11 cellular contexts compared by ENCODE assay signal in the genomic region with DNA sequence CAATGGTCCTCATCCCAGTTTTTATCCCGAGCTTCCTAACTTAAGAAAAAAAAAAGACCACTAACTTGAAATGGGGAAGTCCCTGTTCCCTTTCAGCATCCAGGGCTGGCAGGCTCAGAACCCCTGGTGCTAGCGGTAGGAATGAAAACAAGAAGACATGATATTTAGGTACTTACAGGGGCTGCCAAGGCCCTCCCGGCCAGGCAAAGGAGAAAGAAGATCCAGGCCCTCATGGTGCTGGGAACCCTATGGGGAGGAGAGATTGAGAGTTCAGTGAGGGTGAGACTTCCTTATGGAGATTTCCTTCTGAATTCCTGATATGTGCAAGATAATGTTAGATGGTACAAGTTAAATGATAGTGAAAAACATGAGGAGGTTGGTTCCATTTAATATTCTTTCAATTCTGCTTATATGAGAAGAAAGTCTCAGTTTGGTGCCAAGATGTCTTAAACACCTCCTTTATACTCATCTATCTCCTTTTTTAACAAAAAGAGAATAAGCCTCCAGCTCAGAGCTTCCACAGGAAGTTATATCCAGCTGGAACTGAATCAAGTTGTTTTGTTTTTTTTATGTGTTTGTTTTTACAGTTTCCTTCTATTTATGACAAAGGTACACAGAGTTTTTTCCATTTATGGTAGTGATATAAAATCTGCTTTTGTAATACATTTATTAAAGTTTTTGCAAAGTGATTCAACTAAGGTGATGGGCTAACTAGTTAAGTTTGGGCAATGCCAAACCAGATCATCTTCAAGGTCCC. TPM values are rescaled to one million over a fixed set of nuclear protein-coding genes. Genes with fewer than 3 reads are reported as not detected.
DNase-seq lines count a peak whose midpoint lies in the region; ATAC-seq and TF ChIP-seq lines count a peak whose summit lies in the region.
"Had no signal": no experiment of that assay in that cellular context is flagged by ENCODE, and none has a peak within 500 bp of the region (broad histone marks: within the 10 kb centered on the region; RNA-seq: fewer than 3 reads in every experiment).

No MANE protein-coding gene starts in this region.

- H3K27ac ChIP-seq in heart right ventricle (peak overlapping the region; percentile 81 to 95 (median 88)), coronary artery (peak overlapping the region; percentile 95 to 97), upper lobe of right lung (peak overlapping the region; percentile 79)

- peaks cover 72% of the 10 kb centered on the region for H3K4me1 Mint-ChIP-seq in mesothelial cell of epicardium
- H3K4me1 Mint-ChIP-seq in activated CD4-positive, alpha-beta memory T cell treated with anti-CD3 and anti-CD28 coated beads, Interleukin-2, amount 10 ng/mL, durations not matched to agents 7 days and 5 days: peaks cover 3% of the 10 kb centered on the region

- no peak overlapping the region for H3K4me3 Mint-ChIP-seq in mesothelial cell of epicardium
- H3K4me3 Mint-ChIP-seq in activated CD4-positive, alpha-beta memory T cell treated with anti-CD3 and anti-CD28 coated beads, Interleukin-2, amount 10 ng/mL, durations not matched to agents 7 days and 5 days: no peak overlapping the region

- H3K36me3 ChIP-seq in heart right ventricle: peaks cover 0 to 59% (median 9%) of the 10 kb centered on the region in 9 donors
- H3K36me3 ChIP-seq in upper lobe of right lung: peaks cover 38% of the 10 kb centered on the region

- 39 to 56% methylated on average over 3 of the region's 3 CpGs for WGBS in heart right ventricle, 2 donors

- H3K27me3 Mint-ChIP-seq in mesothelial cell of epicardium (ENCODE audit: low read depth): no peaks in the 10 kb centered on the region
- peaks cover 7% of the 10 kb centered on the region for H3K27me3 Mint-ChIP-seq in activated CD4-positive, alpha-beta memory T cell treated with anti-CD3 and anti-CD28 coated beads, Interleukin-2, amount 10 ng/mL, durations not matched to agents 7 days and 5 days

- no peaks in the 10 kb centered on the region for H3K9me3 ChIP-seq in heart right ventricle
- no peaks in the 10 kb centered on the region for H3K9me3 ChIP-seq in upper lobe of right lung

- DNase-seq in heart right ventricle (no peak), cardiac septum (ENCODE audit: low spot score) (no peak), coronary artery (ENCODE audit: low spot score) (no peak), mesothelial cell of epicardium (ENCODE audit: low spot score in 2 of 2, unreplicated experiment in 2 of 2) (no peak), upper lobe of right lung (no peak)
- DNase-seq in activated CD4-positive, alpha-beta memory T cell treated with anti-CD3 and anti-CD28 coated beads, Interleukin-2, amount 10 ng/mL, durations not matched to agents 7 days and 5 days: no peak
- DNase-seq: ACHN; effector memory CD4-positive, alpha-beta T cell; NCI-H1105 had no signal

- POLR2A ChIA-PET in activated CD4-positive, alpha-beta memory T cell treated with anti-CD3 and anti-CD28 coated beads, Interleukin-2, amount 10 ng/mL, durations not matched to agents 7 days and 5 days (lab: Charles Lee): no interaction called here

- H3K9me3 Mint-ChIP-seq in mesothelial cell of epicardium: no peaks in the 10 kb centered on the region
- no peaks in the 10 kb centered on the region for H3K9me3 Mint-ChIP-seq in activated CD4-positive, alpha-beta memory T cell treated with anti-CD3 and anti-CD28 coated beads, Interleukin-2, amount 10 ng/mL, durations not matched to agents 7 days and 5 days

- intact Hi-C loops in heart right ventricle (cut with DNase I): no loop called here
- intact Hi-C loops in cardiac septum (cut with DNase I): no loop called here
- intact Hi-C loops in upper lobe of right lung (cut with DNase I): no loop called here

- peak in 1 of 8 donors; percentile 5 for ATAC-seq in heart right ventricle
- no peak for ATAC-seq in upper lobe of right lung
- ATAC-seq in esophagus mucosa: no peak
- ATAC-seq in GM21360 (IDR thresholded peaks at IDR 0.05; ENCODE audit: unreplicated experiment): no peak

- peaks cover 35% of the 10 kb centered on the region for H3K36me3 Mint-ChIP-seq in mesothelial cell of epicardium
- H3K36me3 Mint-ChIP-seq in activated CD4-positive, alpha-beta memory T cell treated with anti-CD3 and anti-CD28 coated beads, Interleukin-2, amount 10 ng/mL, durations not matched to agents 7 days and 5 days (ENCODE audit: low read depth): no peaks in the 10 kb centered on the region

- CTCF ChIA-PET in activated CD4-positive, alpha-beta memory T cell treated with anti-CD3 and anti-CD28 coated beads, Interleukin-2, amount 10 ng/mL, durations not matched to agents 7 days and 5 days (lab: Charles Lee): interaction anchor here (1.7 kb wide), 1 partner anchor 17 kb away, joined by 8 read pairs; no protein-coding TSS in a partner anchor

- H3K4me1 ChIP-seq in heart right ventricle (peaks cover 53 to 98% (median 96%) of the 10 kb centered on the region in 9 donors), upper lobe of right lung (peaks cover 92% of the 10 kb centered on the region)

- H3K27me3 ChIP-seq in heart right ventricle (no peaks in the 10 kb centered on the region), upper lobe of right lung (no peaks in the 10 kb centered on the region)

- no peak for TF ChIP-seq CTCF in heart right ventricle (IDR thresholded peaks at IDR 0.05)
- no peak for TF ChIP-seq CTCF in coronary artery (IDR thresholded peaks at IDR 0.05)
- TF ChIP-seq CTCF in mesothelial cell of epicardium (IDR thresholded peaks at IDR 0.05; ENCODE audit: unreplicated experiment): no peak
- TF ChIP-seq CTCF in upper lobe of right lung (IDR thresholded peaks at IDR 0.05): no peak

- H3K27ac Mint-ChIP-seq in mesothelial cell of epicardium: peak overlapping the region; percentile 92
- no peak overlapping the region for H3K27ac Mint-ChIP-seq in activated CD4-positive, alpha-beta memory T cell treated with anti-CD3 and anti-CD28 coated beads, Interleukin-2, amount 10 ng/mL, durations not matched to agents 7 days and 5 days

- peak overlapping the region in 4 of 10 donors; percentile 1 to 20 (median 8) for H3K4me3 ChIP-seq in heart right ventricle
- H3K4me3 ChIP-seq in coronary artery: no peak overlapping the region
- H3K4me3 ChIP-seq in upper lobe of right lung: no peak overlapping the region

RNA-seq across cellular contexts. Expression of gene SPARC, which starts 10.6 kb away (rescaled TPM):
- total RNA-seq in heart right ventricle: 1,000 to 10,000 TPM in 1 of 10 donors, 100 to 1,000 TPM in 9; 261 to 1,135 (median 456) TPM
- polyA plus RNA-seq in heart right ventricle: 100 to 1,000 TPM; 144 to 924 TPM
- total RNA-seq in cardiac septum: 539 TPM
- total RNA-seq in mesothelial cell of epicardium: 2,843 to 2,896 TPM (median 2,890 TPM) in 3 replicates
- total RNA-seq in upper lobe of right lung: 1,248 TPM
- under 1 TPM in 1 of 2 experiments, not detected in 1; 0.25 TPM for total RNA-seq in activated CD4-positive, alpha-beta memory T cell treated with anti-CD3 and anti-CD28 coated beads, Interleukin-2, amount 10 ng/mL, durations not matched to agents 7 days and 5 days
- total RNA-seq in esophagus mucosa: 76.4 TPM

Comparison
In these comparisons a context has a peak if more than half of its experiments do, and no peak if none do; other contexts are left out.
1. RNA of gene SPARC, which starts 10.6 kb away (total RNA-seq): 2,843 to 2,896 TPM in mesothelial cell of epicardium, 1,248 TPM in upper lobe of right lung (single experiment), 539 TPM in cardiac septum (single experiment), 261 to 1,135 TPM in heart right ventricle and 76.4 TPM in esophagus mucosa (single experiment); 0.25 TPM in activated CD4-positive, alpha-beta memory T cell treated with anti-CD3 and anti-CD28 coated beads, Interleukin-2, amount 10 ng/mL, durations not matched to agents 7 days and 5 days; every median in the first group is over 10 times any median in the second.
2. Peak in every context shown above with its lines, with median percentiles within 50 percentile points of each other: H3K27ac ChIP-seq.